Comparison of ENCODE assay signal across 1 cellular context in genomic region chr16:73792199-73793108, GRCh38.
A peak's percentile ranks its signal among the peaks of the same experiment; 100 is the strongest.
TF ChIP-seq lines count a peak whose summit lies in the region.

No MANE protein-coding gene starts in this region.

TF ChIP-seq in SK-N-SH, 30 proteins besides CTCF, POLR2A, EP300 and RAD21 (continued from another document):
- TF ChIP-seq, protein P1, sequence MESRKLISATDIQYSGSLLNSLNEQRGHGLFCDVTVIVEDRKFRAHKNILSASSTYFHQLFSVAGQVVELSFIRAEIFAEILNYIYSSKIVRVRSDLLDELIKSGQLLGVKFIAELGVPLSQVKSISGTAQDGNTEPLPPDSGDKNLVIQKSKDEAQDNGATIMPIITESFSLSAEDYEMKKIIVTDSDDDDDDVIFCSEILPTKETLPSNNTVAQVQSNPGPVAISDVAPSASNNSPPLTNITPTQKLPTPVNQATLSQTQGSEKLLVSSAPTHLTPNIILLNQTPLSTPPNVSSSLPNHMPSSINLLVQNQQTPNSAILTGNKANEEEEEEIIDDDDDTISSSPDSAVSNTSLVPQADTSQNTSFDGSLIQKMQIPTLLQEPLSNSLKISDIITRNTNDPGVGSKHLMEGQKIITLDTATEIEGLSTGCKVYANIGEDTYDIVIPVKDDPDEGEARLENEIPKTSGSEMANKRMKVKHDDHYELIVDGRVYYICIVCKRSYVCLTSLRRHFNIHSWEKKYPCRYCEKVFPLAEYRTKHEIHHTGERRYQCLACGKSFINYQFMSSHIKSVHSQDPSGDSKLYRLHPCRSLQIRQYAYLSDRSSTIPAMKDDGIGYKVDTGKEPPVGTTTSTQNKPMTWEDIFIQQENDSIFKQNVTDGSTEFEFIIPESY (IDR thresholded peaks at IDR 0.05; ENCODE audit: borderline replicate concordance, low read depth) = no peak
- TF ChIP-seq, protein P2, sequence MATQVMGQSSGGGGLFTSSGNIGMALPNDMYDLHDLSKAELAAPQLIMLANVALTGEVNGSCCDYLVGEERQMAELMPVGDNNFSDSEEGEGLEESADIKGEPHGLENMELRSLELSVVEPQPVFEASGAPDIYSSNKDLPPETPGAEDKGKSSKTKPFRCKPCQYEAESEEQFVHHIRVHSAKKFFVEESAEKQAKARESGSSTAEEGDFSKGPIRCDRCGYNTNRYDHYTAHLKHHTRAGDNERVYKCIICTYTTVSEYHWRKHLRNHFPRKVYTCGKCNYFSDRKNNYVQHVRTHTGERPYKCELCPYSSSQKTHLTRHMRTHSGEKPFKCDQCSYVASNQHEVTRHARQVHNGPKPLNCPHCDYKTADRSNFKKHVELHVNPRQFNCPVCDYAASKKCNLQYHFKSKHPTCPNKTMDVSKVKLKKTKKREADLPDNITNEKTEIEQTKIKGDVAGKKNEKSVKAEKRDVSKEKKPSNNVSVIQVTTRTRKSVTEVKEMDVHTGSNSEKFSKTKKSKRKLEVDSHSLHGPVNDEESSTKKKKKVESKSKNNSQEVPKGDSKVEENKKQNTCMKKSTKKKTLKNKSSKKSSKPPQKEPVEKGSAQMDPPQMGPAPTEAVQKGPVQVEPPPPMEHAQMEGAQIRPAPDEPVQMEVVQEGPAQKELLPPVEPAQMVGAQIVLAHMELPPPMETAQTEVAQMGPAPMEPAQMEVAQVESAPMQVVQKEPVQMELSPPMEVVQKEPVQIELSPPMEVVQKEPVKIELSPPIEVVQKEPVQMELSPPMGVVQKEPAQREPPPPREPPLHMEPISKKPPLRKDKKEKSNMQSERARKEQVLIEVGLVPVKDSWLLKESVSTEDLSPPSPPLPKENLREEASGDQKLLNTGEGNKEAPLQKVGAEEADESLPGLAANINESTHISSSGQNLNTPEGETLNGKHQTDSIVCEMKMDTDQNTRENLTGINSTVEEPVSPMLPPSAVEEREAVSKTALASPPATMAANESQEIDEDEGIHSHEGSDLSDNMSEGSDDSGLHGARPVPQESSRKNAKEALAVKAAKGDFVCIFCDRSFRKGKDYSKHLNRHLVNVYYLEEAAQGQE (IDR thresholded peaks at IDR 0.05; ENCODE audit: low read depth, low read length) = no peak
- TF ChIP-seq MXI1 (IDR thresholded peaks at IDR 0.05; ENCODE audit: low read depth, low read length) (peak; percentile 52), NFIC (IDR thresholded peaks at IDR 0.05; ENCODE audit: borderline replicate concordance) (no peak)
TF ChIP-seq in SK-N-SH: peak in this region for 6.
